17 cellular contexts compared by ENCODE assay signal in the genomic region with DNA sequence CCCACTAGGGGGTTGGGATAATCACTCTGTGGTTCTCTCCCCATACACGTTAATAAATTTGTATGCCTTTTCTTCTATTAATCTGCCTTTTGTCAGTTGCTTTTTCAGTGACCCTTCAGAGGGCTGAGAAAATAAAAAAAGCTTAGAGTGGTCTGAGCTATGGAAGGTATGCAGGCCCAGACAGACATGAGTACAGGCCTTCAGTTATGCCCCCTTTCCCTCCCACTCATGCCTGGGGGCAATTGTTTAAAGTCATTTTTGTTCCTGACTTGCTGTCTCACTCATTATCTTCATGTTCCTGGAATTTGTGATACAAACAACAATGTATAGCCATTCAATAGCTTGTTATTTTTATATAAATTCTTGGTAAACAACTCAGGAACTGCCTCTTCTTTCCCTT.
DNase-seq lines count a peak whose midpoint lies in the region; ATAC-seq and TF ChIP-seq lines count a peak whose summit lies in the region.
"Had no signal": no experiment of that assay in that cellular context is flagged by ENCODE, and none has a peak within 500 bp of the region (broad histone marks: within the 10 kb centered on the region; RNA-seq: fewer than 3 reads in every experiment).

No MANE protein-coding gene starts in this region.

- H3K4me2 ChIP-seq in mesendoderm (ENCODE audit: low read length) = no peak overlapping the region

- H3K36me3 ChIP-seq in HUES48 (ENCODE audit: control insufficient read depth, insufficient read depth, low read length) (no peaks in the 10 kb centered on the region), brain microvascular endothelial cell (replicated peaks) (no peaks in the 10 kb centered on the region), mesendoderm (ENCODE audit: control insufficient read depth, insufficient read depth, low read length) (no peaks in the 10 kb centered on the region), breast epithelium (no peaks in the 10 kb centered on the region)

- no peak overlapping the region for H2BK15ac ChIP-seq in mesendoderm (replicated peaks; ENCODE audit: low read depth)

- H3K4me3 Mint-ChIP-seq in stimulated activated naive B cell treated with anti-CD40 and anti-IgM and Interleukin-4, amounts not matched to agents 10 μg/mL and 1 μg/mL and 100 μg/mL, for 72 hours = no peak overlapping the region
- H3K4me3 Mint-ChIP-seq: B cell; CD4-positive, alpha-beta memory T cell had no signal

- H3K36me3 Mint-ChIP-seq in stimulated activated naive B cell treated with anti-CD40 and anti-IgM and Interleukin-4, amounts not matched to agents 10 μg/mL and 1 μg/mL and 100 μg/mL, for 72 hours = no peaks in the 10 kb centered on the region
- H3K36me3 Mint-ChIP-seq: CD4-positive, alpha-beta memory T cell had no signal

- no peaks in the 10 kb centered on the region for H3K27me3 Mint-ChIP-seq in stimulated activated naive B cell treated with anti-CD40 and anti-IgM and Interleukin-4, amounts not matched to agents 10 μg/mL and 1 μg/mL and 100 μg/mL, for 72 hours
- H3K27me3 Mint-ChIP-seq: B cell; CD4-positive, alpha-beta memory T cell had no signal

- ATAC-seq in stimulated activated naive B cell treated with anti-CD40 and anti-IgM and Interleukin-4, amounts not matched to agents 10 μg/mL and 1 μg/mL and 100 μg/mL, for 72 hours (replicated peaks) = no peak
- no peak for ATAC-seq in GM18868 (IDR thresholded peaks at IDR 0.05; ENCODE audit: unreplicated experiment)

- WGBS in mesendoderm (ENCODE audit: extremely low coverage, insufficient coverage, low lambda C conversion rate) = no CpG with 5 or more reads among the region's 1 CpG

- H3K4me1 Mint-ChIP-seq in stimulated activated naive B cell treated with anti-CD40 and anti-IgM and Interleukin-4, amounts not matched to agents 10 μg/mL and 1 μg/mL and 100 μg/mL, for 72 hours = no peaks in the 10 kb centered on the region
- H3K4me1 Mint-ChIP-seq: B cell; CD4-positive, alpha-beta memory T cell had no signal

- no peak overlapping the region for H4K5ac ChIP-seq in mesendoderm (ENCODE audit: low read length)

- H3K18ac ChIP-seq in mesendoderm (ENCODE audit: low read length) = peak overlapping the region; percentile 90

- peak overlapping the region; percentile 94 for H3K4ac ChIP-seq in mesendoderm (ENCODE audit: low read depth, low read length)

- H2BK5ac ChIP-seq in mesendoderm (ENCODE audit: low read length) = peak overlapping the region; percentile 87

- H3K56ac ChIP-seq in mesendoderm (ENCODE audit: low read length) = peak overlapping the region; percentile 25

- H3K9ac ChIP-seq in HUES48 (ENCODE audit: low read depth, low read length) (peak overlapping the region; percentile 37; the same call in 1 of the 2 replicates), mesendoderm (ENCODE audit: low read length) (no peak overlapping the region)

- H3K23ac ChIP-seq in mesendoderm (ENCODE audit: low read length) = no peak overlapping the region

- DNase-seq in brain microvascular endothelial cell (no peak), mesendoderm (peak; percentile 27), retina (peak; percentile 4), breast epithelium (ENCODE audit: low spot score in 2 of 2) (no peak)
- DNase-seq in stimulated activated naive B cell treated with anti-CD40 and anti-IgM and Interleukin-4, amounts not matched to agents 10 μg/mL and 1 μg/mL and 100 μg/mL, for 72 hours = no peak
- DNase-seq: ACHN; CD4-positive, alpha-beta memory T cell; DMS79 treated with DMSO at 0.1 percent for 48 hours; H7; MV-4-11; NCI-H1417 treated with DMSO at 0.1 percent for 48 hours; NCI-H2029 treated with DMSO at 0.1 percent for 48 hours; NCI-H510A; SHP77 treated with DMSO at 0.1 percent for 48 hours had no signal

- H3K4me3 ChIP-seq in HUES48 (ENCODE audit: low read depth, low read length) = no peak overlapping the region
- H3K4me3 ChIP-seq in brain microvascular endothelial cell (ENCODE audit: low read depth, low read length) = no peak overlapping the region
- no peak overlapping the region for H3K4me3 ChIP-seq in mesendoderm (ENCODE audit: low read length)
- H3K4me3 ChIP-seq in breast epithelium = no peak overlapping the region

- in situ Hi-C loops in brain microvascular endothelial cell (cut with HindIII; ENCODE audit: low pct_ligation_motif_present, low sequenced_read_pairs) = no loop called here

- TF ChIP-seq POLR2A in breast epithelium (IDR thresholded peaks at IDR 0.05) = no peak

- intact Hi-C loops in breast epithelium (cut with DNase I; ENCODE audit: low total_unique reads) = no loop called here

- H3K79me1 ChIP-seq in mesendoderm (ENCODE audit: low read length) = no peaks in the 10 kb centered on the region

- TF ChIP-seq CTCF in brain microvascular endothelial cell (IDR thresholded peaks at IDR 0.05; ENCODE audit: low read depth, low read length, missing control alignments) (no peak), breast epithelium (IDR thresholded peaks at IDR 0.05) (no peak)

- H3K9me3 ChIP-seq in HUES48 (ENCODE audit: control insufficient read depth, insufficient read depth, low read length) = peaks cover 2% of the 10 kb centered on the region
- H3K9me3 ChIP-seq in breast epithelium = peaks cover 4 to 9% of the 10 kb centered on the region in 2 donors

- peak overlapping the region; percentile 68 for H2BK120ac ChIP-seq in mesendoderm (ENCODE audit: low read depth, low read length)

- H3K4me1 ChIP-seq in HUES48 (ENCODE audit: control insufficient read depth, insufficient read depth, low read length) (peaks cover 51% of the 10 kb centered on the region), mesendoderm (ENCODE audit: control insufficient read depth, low read depth, low read length) (peaks cover 1% of the 10 kb centered on the region), breast epithelium (no peaks in the 10 kb centered on the region)

- no peak overlapping the region for H3K27ac Mint-ChIP-seq in stimulated activated naive B cell treated with anti-CD40 and anti-IgM and Interleukin-4, amounts not matched to agents 10 μg/mL and 1 μg/mL and 100 μg/mL, for 72 hours
- H3K27ac Mint-ChIP-seq: B cell; CD4-positive, alpha-beta memory T cell had no signal

- no peaks in the 10 kb centered on the region for H3K27me3 ChIP-seq in HUES48 (ENCODE audit: control insufficient read depth, insufficient read depth, low read length)
- H3K27me3 ChIP-seq in brain microvascular endothelial cell (replicated peaks) = no peaks in the 10 kb centered on the region
- no peaks in the 10 kb centered on the region for H3K27me3 ChIP-seq in mesendoderm (ENCODE audit: insufficient read depth, low read length, poor library complexity)
- H3K27me3 ChIP-seq in breast epithelium = no peaks in the 10 kb centered on the region

- no peak overlapping the region for H4K8ac ChIP-seq in mesendoderm (ENCODE audit: low read depth, low read length)

- H2AK5ac ChIP-seq in mesendoderm (ENCODE audit: low read length) = peak overlapping the region; percentile 19

- peaks cover 5 to 7% of the 10 kb centered on the region in 2 donors for H3K9me3 Mint-ChIP-seq in stimulated activated naive B cell treated with anti-CD40 and anti-IgM and Interleukin-4, amounts not matched to agents 10 μg/mL and 1 μg/mL and 100 μg/mL, for 72 hours

- H3K27ac ChIP-seq in HUES48 (ENCODE audit: low read depth, low read length) (peak overlapping the region; percentile 75), brain microvascular endothelial cell (peak overlapping the region; percentile 80), mesendoderm (ENCODE audit: low read depth, low read length) (no peak overlapping the region), breast epithelium (no peak overlapping the region)

- H3K79me2 ChIP-seq in mesendoderm (ENCODE audit: control insufficient read depth, insufficient read depth, low read length) = no peaks in the 10 kb centered on the region

Comparison
In these comparisons a context has a peak if more than half of its experiments do, and no peak if none do; other contexts are left out.
1. H3K27ac ChIP-seq: peak in HUES48 (single experiment) and brain microvascular endothelial cell (single experiment); none in mesendoderm (single experiment) and breast epithelium (0 of 2).
2. DNase-seq: peak in mesendoderm (single experiment) and retina (single experiment); none in brain microvascular endothelial cell (single experiment), breast epithelium (0 of 2) and stimulated activated naive B cell treated with anti-CD40 and anti-IgM and Interleukin-4, amounts not matched to agents 10 μg/mL and 1 μg/mL and 100 μg/mL, for 72 hours (single experiment).